Comparison of ENCODE assay signal across 9 cellular contexts in the genomic region with DNA sequence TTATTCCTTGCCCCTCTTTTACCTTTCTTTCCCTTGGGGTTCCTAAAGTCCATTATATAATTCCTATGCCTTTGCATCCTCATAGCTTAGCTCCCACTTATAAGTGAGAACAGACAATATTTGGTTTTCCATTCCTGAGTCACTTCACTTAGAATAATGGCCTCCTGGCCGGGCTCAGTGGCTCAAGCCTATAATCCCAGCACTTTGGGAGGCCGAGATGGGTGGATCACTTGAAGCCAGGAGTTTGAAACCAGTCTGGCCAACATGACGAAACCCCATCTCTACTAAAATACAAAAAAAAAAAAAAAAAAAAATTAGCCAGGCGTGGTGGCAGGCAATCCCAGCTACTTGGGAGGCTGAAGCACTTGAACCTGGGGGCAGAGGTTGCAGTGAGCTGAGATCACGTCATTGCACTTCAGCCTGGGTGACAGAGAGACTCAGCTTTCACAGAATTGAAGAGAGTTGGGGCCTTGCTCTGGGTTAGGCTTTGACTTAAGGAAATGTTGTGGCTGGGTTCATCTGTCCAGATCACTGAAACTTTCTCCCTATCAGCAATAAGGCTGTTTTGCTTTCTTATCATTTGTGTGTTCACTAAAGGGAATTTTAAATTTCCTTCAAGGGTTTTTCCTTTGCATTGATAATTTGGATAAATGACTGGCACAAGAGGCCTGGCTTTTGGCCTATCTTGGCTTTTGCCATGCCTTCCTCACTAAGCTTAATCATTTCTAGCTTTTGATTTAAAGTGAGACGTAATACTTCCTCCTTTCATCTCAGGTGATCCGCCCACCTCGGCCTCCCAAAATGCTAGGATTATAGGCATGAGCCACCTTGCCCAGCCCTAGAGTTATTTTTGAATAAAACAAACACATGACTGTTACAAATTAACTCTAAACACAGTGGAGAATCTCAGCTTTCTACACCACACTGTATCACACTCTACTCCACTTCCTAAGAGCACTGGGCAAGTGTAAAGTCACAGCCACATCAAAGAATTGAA. TPM values are rescaled to one million over a fixed set of nuclear protein-coding genes. Genes with fewer than 3 reads are reported as not detected.
A peak's percentile ranks its signal among the peaks of the same experiment; 100 is the strongest.
DNase-seq lines count a peak whose midpoint lies in the region; ATAC-seq and TF ChIP-seq lines count a peak whose summit lies in the region.
"Not testable (repeated sequence)": the region's sequence is repeated elsewhere in the genome, so short reads cannot be mapped to it uniquely, and the experiment has no call there.
"Had no signal": no experiment of that assay in that cellular context is flagged by ENCODE, and none has a peak within 500 bp of the region (broad histone marks: within the 10 kb centered on the region; RNA-seq: fewer than 3 reads in every experiment).

No MANE protein-coding gene starts in this region.

- H3K4me3 ChIP-seq in colonic mucosa, lung: not testable (repeated sequence)

- not testable (repeated sequence) for H3K4me1 ChIP-seq in colonic mucosa; lung (ENCODE audit: control insufficient read depth in 2 of 2, insufficient read depth in 2 of 2, low read length in 2 of 2)

- H3K27ac ChIP-seq in colonic mucosa = peak overlapping the region; percentile 65
- not testable (repeated sequence) for H3K27ac ChIP-seq in lung (ENCODE audit: low read depth in 1 of 2, low read length in 1 of 2)

- TF ChIP-seq CTCF in colonic mucosa (IDR thresholded peaks at IDR 0.05); lung (IDR thresholded peaks at IDR 0.05; ENCODE audit: control extremely low read depth, extremely low read depth): not testable (repeated sequence)

- not testable (repeated sequence) for H3K9me3 ChIP-seq in colonic mucosa; lung (ENCODE audit: control insufficient read depth in 2 of 2, insufficient read depth in 1 of 2, low read length in 1 of 2)

- H3K36me3 ChIP-seq in colonic mucosa; lung (ENCODE audit: control insufficient read depth in 2 of 2, insufficient read depth in 2 of 2, low read length in 2 of 2): not testable (repeated sequence)

- DNase-seq in colonic mucosa (peak; percentile 74), lung (ENCODE audit: low spot score) (peak; percentile 50)

- 67 to 79% methylated on average over 8 of the region's 8 CpGs for WGBS in lung, 2 donors

- not testable (repeated sequence) for H3K27me3 ChIP-seq in colonic mucosa; lung (ENCODE audit: control insufficient read depth, insufficient read depth)

- ATAC-seq in GM18499 (IDR thresholded peaks at IDR 0.05; ENCODE audit: insufficient read depth, unreplicated experiment) (peak; percentile 80), GM19351 (IDR thresholded peaks at IDR 0.05; ENCODE audit: unreplicated experiment) (peak; percentile 65), GM21737 (IDR thresholded peaks at IDR 0.05; ENCODE audit: unreplicated experiment) (peak; percentile 87), HG03060 (IDR thresholded peaks at IDR 0.05; ENCODE audit: low read depth, unreplicated experiment) (peak; percentile 81), HG03575 (IDR thresholded peaks at IDR 0.05; ENCODE audit: extremely low read depth, insufficient number of reproducible peaks, low FRiP score, unreplicated experiment) (peak; percentile 52), lung (ENCODE audit: insufficient read depth, low FRiP score) (peak; percentile 77)

- not testable (repeated sequence) for H3K9ac ChIP-seq in colonic mucosa (ENCODE audit: low read depth in 2 of 2, low read length in 2 of 2)

- intact Hi-C loops in colonic mucosa (cut with DNase I) = not testable (repeated sequence)

RNA-seq across cellular contexts. Expression of gene SPATA45, which starts 13.9 kb away (rescaled TPM):
- total RNA-seq in colonic mucosa (not detected), lung (not detected)
- not detected for polyA plus RNA-seq in lung
- total RNA-seq: HFFc6, sigmoid colon had no signal
- polyA plus RNA-seq: sigmoid colon had no signal

RNA-seq across cellular contexts. Expression of gene FLVCR1, which starts 24.6 kb away (rescaled TPM):
- total RNA-seq in colonic mucosa = 10 to 100 TPM in 1 of 2 donors, 1 to 10 TPM in 1; 8.8 to 12.6 TPM
- total RNA-seq in lung = 10 to 100 TPM in 1 of 2 donors, 1 to 10 TPM in 1; 8.6 to 17.4 TPM
- polyA plus RNA-seq in lung = 1 to 10 TPM; 4.5 to 4.6 TPM

RNA-seq across cellular contexts. Expression of gene TATDN3, which starts 41.8 kb away (rescaled TPM):
- total RNA-seq in colonic mucosa = 1 to 10 TPM; 8.6 to 9.5 TPM
- 10 to 100 TPM; 15.1 to 17.8 TPM for total RNA-seq in lung
- polyA plus RNA-seq in lung = 10 to 100 TPM; 11.2 to 12.4 TPM

RNA-seq across cellular contexts. Expression of gene NSL1, which starts 41.9 kb away (rescaled TPM):
- total RNA-seq in colonic mucosa (10 to 100 TPM; 17.1 to 33.9 TPM), lung (10 to 100 TPM; 27.5 to 48.8 TPM)
- 10 to 100 TPM in 1 of 2 donors, 1 to 10 TPM in 1; 9.2 to 26.5 TPM for polyA plus RNA-seq in lung
